In genomic region chr16:20385844-20386832, GRCh38 we compare ENCODE assay signal across 1 cellular context.
TF ChIP-seq lines count a peak whose summit lies in the region.

No MANE protein-coding gene starts in this region.

TF ChIP-seq in HepG2, 621 proteins besides CTCF, POLR2A, EP300 and RAD21 (continued from another document and continues in another):
- TF ChIP-seq MZF1 (CRISPR knock-in tag; IDR thresholded peaks at IDR 0.05; ENCODE audit: borderline replicate concordance) (peak; percentile 91; the same call in 1 of the 2 replicates), MIXL1 (CRISPR knock-in tag; IDR thresholded peaks at IDR 0.05) (peak; percentile 73), TARDBP (CRISPR knock-in tag; IDR thresholded peaks at IDR 0.05) (0 out of 2 replicates have a peak, but pooled peaks have one; percentile 14), ESRRA (CRISPR knock-in tag; IDR thresholded peaks at IDR 0.05; ENCODE audit: low read depth) (peak; percentile 85), ZFP82 (CRISPR knock-in tag; IDR thresholded peaks at IDR 0.05; ENCODE audit: borderline replicate concordance) (peak; percentile 64; the same call in 1 of the 2 replicates), TBP (CRISPR knock-in tag; IDR thresholded peaks at IDR 0.05) (peak; percentile 59; the same call in 1 of the 2 replicates), TSC22D2 (CRISPR knock-in tag; IDR thresholded peaks at IDR 0.05; ENCODE audit: borderline replicate concordance) (no peak), ZNF143 (CRISPR knock-in tag; IDR thresholded peaks at IDR 0.05) (no peak), CEBPG (CRISPR knock-in tag; IDR thresholded peaks at IDR 0.05) (peak; percentile 4; the same call in 1 of the 2 replicates), ZBTB43 (CRISPR knock-in tag; conservative IDR thresholded peaks at IDR 0.05) (no peak), EHMT2 (IDR thresholded peaks at IDR 0.05; ENCODE audit: borderline replicate concordance, low read depth, low read length) (no peak), SIX1 (CRISPR knock-in tag; IDR thresholded peaks at IDR 0.05; ENCODE audit: borderline replicate concordance) (0 out of 2 replicates have a peak, but pooled peaks have one; percentile 2), JUNB (CRISPR knock-in tag; IDR thresholded peaks at IDR 0.05; ENCODE audit: borderline replicate concordance) (no peak), REST (IDR thresholded peaks at IDR 0.05; ENCODE audit: borderline replicate concordance in 1 of 2, low read depth in 1 of 2, low read length in 2 of 2) (peak in 1 of 2 experiments; percentile 68; a peak in 2 of 4 replicates), PHB2 (IDR thresholded peaks at IDR 0.05; ENCODE audit: partially characterized antibody) (no peak), ZNF292 (CRISPR knock-in tag; IDR thresholded peaks at IDR 0.05; ENCODE audit: borderline replicate concordance, low read depth) (peak; percentile 88; the same call in 1 of the 2 replicates), MYNN (CRISPR knock-in tag; IDR thresholded peaks at IDR 0.05; ENCODE audit: low read depth) (no peak; the same call in 1 of the 2 replicates), ZNF629 (CRISPR knock-in tag; conservative IDR thresholded peaks at IDR 0.05) (0 out of 2 replicates have a peak, but pooled peaks have one; percentile 13), ELF4 (CRISPR knock-in tag; IDR thresholded peaks at IDR 0.05; ENCODE audit: borderline replicate concordance) (no peak), CCAR2 (optimal IDR thresholded peaks at IDR 0.05; ENCODE audit: low read depth, low read length) (peak; percentile 32), STAG1 (CRISPR knock-in tag; IDR thresholded peaks at IDR 0.05) (peak; percentile 70), SMAD1 (CRISPR knock-in tag; IDR thresholded peaks at IDR 0.05; ENCODE audit: borderline replicate concordance, low read depth) (peak; percentile 39; the same call in 1 of the 2 replicates), SATB2 (CRISPR knock-in tag; IDR thresholded peaks at IDR 0.05) (no peak), TCF12 (IDR thresholded peaks at IDR 0.05) (no peak), TCF12 (CRISPR knock-in tag; IDR thresholded peaks at IDR 0.05) (peak; percentile 92; the same call in 1 of the 2 replicates), ARID2 (CRISPR knock-in tag; IDR thresholded peaks at IDR 0.05; ENCODE audit: borderline replicate concordance) (no peak), ZNF484 (CRISPR knock-in tag; IDR thresholded peaks at IDR 0.05; ENCODE audit: borderline replicate concordance, low read depth) (0 out of 2 replicates have a peak, but pooled peaks have one; percentile 59), SOX6 (IDR thresholded peaks at IDR 0.05) (no peak), SOX6 (CRISPR knock-in tag; IDR thresholded peaks at IDR 0.05) (peak; percentile 89), MEF2D (CRISPR knock-in tag; IDR thresholded peaks at IDR 0.05) (peak; percentile 93), ZNF253 (CRISPR knock-in tag; IDR thresholded peaks at IDR 0.05; ENCODE audit: borderline replicate concordance) (no peak), HIVEP1 (CRISPR knock-in tag; IDR thresholded peaks at IDR 0.05) (peak; percentile 93), PHF21A (CRISPR knock-in tag; IDR thresholded peaks at IDR 0.05) (peak; percentile 42; the same call in 1 of the 2 replicates), ZNF441 (CRISPR knock-in tag; IDR thresholded peaks at IDR 0.05; ENCODE audit: borderline replicate concordance) (peak; percentile 46; the same call in 1 of the 2 replicates), ZNF878 (CRISPR knock-in tag; IDR thresholded peaks at IDR 0.05) (peak; percentile 66), TCF7 (IDR thresholded peaks at IDR 0.05; ENCODE audit: low read depth) (peak; percentile 75; the same call in 1 of the 2 replicates), MIER3 (CRISPR knock-in tag; IDR thresholded peaks at IDR 0.05; ENCODE audit: borderline replicate concordance) (no peak; the same call in 1 of the 2 replicates), HOXA3 (CRISPR knock-in tag; IDR thresholded peaks at IDR 0.05) (peak; percentile 77; the same call in 1 of the 2 replicates), SMC3 (IDR thresholded peaks at IDR 0.05; ENCODE audit: low read length) (peak; percentile 92), ZNF343 (CRISPR knock-in tag; IDR thresholded peaks at IDR 0.05) (no peak), ZNF574 (CRISPR knock-in tag; IDR thresholded peaks at IDR 0.05) (peak; percentile 1; the same call in 1 of the 2 replicates), ZEB1 (IDR thresholded peaks at IDR 0.05; ENCODE audit: insufficient replicate concordance, low read depth) (peak; percentile 98), ZNF451 (CRISPR knock-in tag; IDR thresholded peaks at IDR 0.05) (peak; percentile 57; the same call in 1 of the 2 replicates), CHCHD3 (CRISPR knock-in tag; IDR thresholded peaks at IDR 0.05) (0 out of 2 replicates have a peak, but pooled peaks have one; percentile 17), ZNF768 (CRISPR knock-in tag; IDR thresholded peaks at IDR 0.05) (peak; percentile 56; the same call in 1 of the 2 replicates)
- TF ChIP-seq, protein P1, sequence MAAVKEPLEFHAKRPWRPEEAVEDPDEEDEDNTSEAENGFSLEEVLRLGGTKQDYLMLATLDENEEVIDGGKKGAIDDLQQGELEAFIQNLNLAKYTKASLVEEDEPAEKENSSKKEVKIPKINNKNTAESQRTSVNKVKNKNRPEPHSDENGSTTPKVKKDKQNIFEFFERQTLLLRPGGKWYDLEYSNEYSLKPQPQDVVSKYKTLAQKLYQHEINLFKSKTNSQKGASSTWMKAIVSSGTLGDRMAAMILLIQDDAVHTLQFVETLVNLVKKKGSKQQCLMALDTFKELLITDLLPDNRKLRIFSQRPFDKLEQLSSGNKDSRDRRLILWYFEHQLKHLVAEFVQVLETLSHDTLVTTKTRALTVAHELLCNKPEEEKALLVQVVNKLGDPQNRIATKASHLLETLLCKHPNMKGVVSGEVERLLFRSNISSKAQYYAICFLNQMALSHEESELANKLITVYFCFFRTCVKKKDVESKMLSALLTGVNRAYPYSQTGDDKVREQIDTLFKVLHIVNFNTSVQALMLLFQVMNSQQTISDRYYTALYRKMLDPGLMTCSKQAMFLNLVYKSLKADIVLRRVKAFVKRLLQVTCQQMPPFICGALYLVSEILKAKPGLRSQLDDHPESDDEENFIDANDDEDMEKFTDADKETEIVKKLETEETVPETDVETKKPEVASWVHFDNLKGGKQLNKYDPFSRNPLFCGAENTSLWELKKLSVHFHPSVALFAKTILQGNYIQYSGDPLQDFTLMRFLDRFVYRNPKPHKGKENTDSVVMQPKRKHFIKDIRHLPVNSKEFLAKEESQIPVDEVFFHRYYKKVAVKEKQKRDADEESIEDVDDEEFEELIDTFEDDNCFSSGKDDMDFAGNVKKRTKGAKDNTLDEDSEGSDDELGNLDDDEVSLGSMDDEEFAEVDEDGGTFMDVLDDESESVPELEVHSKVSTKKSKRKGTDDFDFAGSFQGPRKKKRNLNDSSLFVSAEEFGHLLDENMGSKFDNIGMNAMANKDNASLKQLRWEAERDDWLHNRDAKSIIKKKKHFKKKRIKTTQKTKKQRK (IDR thresholded peaks at IDR 0.05; ENCODE audit: low read length): no peak
- TF ChIP-seq, protein P2, sequence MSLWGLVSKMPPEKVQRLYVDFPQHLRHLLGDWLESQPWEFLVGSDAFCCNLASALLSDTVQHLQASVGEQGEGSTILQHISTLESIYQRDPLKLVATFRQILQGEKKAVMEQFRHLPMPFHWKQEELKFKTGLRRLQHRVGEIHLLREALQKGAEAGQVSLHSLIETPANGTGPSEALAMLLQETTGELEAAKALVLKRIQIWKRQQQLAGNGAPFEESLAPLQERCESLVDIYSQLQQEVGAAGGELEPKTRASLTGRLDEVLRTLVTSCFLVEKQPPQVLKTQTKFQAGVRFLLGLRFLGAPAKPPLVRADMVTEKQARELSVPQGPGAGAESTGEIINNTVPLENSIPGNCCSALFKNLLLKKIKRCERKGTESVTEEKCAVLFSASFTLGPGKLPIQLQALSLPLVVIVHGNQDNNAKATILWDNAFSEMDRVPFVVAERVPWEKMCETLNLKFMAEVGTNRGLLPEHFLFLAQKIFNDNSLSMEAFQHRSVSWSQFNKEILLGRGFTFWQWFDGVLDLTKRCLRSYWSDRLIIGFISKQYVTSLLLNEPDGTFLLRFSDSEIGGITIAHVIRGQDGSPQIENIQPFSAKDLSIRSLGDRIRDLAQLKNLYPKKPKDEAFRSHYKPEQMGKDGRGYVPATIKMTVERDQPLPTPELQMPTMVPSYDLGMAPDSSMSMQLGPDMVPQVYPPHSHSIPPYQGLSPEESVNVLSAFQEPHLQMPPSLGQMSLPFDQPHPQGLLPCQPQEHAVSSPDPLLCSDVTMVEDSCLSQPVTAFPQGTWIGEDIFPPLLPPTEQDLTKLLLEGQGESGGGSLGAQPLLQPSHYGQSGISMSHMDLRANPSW (CRISPR knock-in tag; IDR thresholded peaks at IDR 0.05; ENCODE audit: borderline replicate concordance): peak; percentile 96; the same call in 1 of the 2 replicates
- TF ChIP-seq, protein P3, sequence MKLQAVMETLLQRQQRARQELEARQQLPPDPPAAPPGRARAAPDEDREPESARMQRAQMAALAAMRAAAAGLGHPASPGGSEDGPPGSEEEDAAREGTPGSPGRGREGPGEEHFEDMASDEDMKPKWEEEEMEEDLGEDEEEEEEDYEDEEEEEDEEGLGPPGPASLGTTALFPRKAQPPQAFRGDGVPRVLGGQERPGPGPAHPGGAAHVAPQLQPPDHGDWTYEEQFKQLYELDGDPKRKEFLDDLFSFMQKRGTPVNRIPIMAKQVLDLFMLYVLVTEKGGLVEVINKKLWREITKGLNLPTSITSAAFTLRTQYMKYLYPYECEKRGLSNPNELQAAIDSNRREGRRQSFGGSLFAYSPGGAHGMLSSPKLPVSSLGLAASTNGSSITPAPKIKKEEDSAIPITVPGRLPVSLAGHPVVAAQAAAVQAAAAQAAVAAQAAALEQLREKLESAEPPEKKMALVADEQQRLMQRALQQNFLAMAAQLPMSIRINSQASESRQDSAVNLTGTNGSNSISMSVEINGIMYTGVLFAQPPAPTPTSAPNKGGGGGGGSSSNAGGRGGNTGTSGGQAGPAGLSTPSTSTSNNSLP (IDR thresholded peaks at IDR 0.05; ENCODE audit: low read depth, low read length): peak; percentile 73; the same call in 1 of the 2 replicates
- TF ChIP-seq, protein P4, sequence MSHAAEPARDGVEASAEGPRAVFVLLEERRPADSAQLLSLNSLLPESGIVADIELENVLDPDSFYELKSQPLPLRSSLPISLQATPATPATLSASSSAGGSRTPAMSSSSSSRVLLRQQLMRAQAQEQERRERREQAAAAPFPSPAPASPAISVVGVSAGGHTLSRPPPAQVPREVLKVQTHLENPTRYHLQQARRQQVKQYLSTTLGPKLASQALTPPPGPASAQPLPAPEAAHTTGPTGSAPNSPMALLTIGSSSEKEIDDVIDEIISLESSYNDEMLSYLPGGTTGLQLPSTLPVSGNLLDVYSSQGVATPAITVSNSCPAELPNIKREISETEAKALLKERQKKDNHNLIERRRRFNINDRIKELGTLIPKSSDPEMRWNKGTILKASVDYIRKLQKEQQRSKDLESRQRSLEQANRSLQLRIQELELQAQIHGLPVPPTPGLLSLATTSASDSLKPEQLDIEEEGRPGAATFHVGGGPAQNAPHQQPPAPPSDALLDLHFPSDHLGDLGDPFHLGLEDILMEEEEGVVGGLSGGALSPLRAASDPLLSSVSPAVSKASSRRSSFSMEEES (CRISPR knock-in tag; IDR thresholded peaks at IDR 0.05): no peak
- TF ChIP-seq, protein P5, sequence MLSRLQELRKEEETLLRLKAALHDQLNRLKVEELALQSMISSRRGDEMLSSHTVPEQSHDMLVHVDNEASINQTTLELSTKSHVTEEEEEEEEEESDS (CRISPR knock-in tag; IDR thresholded peaks at IDR 0.05; ENCODE audit: borderline replicate concordance): 0 out of 2 replicates have a peak, but pooled peaks have one; percentile 63
